In genomic region chr17:18816489-18817371, GRCh38 we compare ENCODE assay signal across 8 cellular contexts. TPM values are rescaled to one million over a fixed set of nuclear protein-coding genes. Genes with fewer than 3 reads are reported as not detected.
DNase-seq lines count a peak whose midpoint lies in the region; ATAC-seq and TF ChIP-seq lines count a peak whose summit lies in the region.
"Not testable (repeated sequence)": the region's sequence is repeated elsewhere in the genome, so short reads cannot be mapped to it uniquely, and the experiment has no call there.

No MANE protein-coding gene starts in this region.

- peaks cover 14% of the 10 kb centered on the region for H3K4me1 ChIP-seq in DOHH2 (ENCODE audit: control insufficient read depth, low read length)
- H3K4me1 ChIP-seq in KMS-11 (ENCODE audit: low read depth, poor library complexity, severe bottlenecking); breast epithelium; heart right ventricle; neutrophil (ENCODE audit: control insufficient read depth in 1 of 2, insufficient read depth in 1 of 2, low read depth in 1 of 2, low read length in 1 of 2); tibial nerve: not testable (repeated sequence)

- not testable (repeated sequence) for TF ChIP-seq POLR2A in breast epithelium (IDR thresholded peaks at IDR 0.05); tibial nerve (IDR thresholded peaks at IDR 0.05)

- DNase-seq in NCI-H82 treated with DMSO at 0.1 percent for 48 hours (lab: John Stamatoyannopoulos, UW; ENCODE audit: unreplicated experiment) (peak; percentile 55), breast epithelium (ENCODE audit: low spot score in 2 of 2) (peak in 1 of 2 donors; percentile 17), heart right ventricle (peak in 1 of 2 donors; percentile 38), tibial nerve (ENCODE audit: low spot score in 2 of 2) (peak in 1 of 2 donors; percentile 83)

- H4K20me1 ChIP-seq in DOHH2 (ENCODE audit: control insufficient read depth, insufficient read depth, low read depth, low read length); KMS-11 (ENCODE audit: insufficient read depth): not testable (repeated sequence)

- not testable (repeated sequence) for H3K4me3 ChIP-seq in DOHH2 (ENCODE audit: low read length); KMS-11 (IDR thresholded peaks at IDR 0.05; ENCODE audit: insufficient read depth, low read depth, low read length); breast epithelium; heart right ventricle; neutrophil (ENCODE audit: low read depth in 1 of 2, low read length in 1 of 2); tibial nerve

- H3K27me3 ChIP-seq in DOHH2 (ENCODE audit: control insufficient read depth, low read length); KMS-11 (ENCODE audit: insufficient read depth, low read depth); breast epithelium; heart right ventricle; neutrophil; tibial nerve: not testable (repeated sequence)

- WGBS in heart right ventricle, 2 donors: 40 to 48% methylated on average over 8 to 9 of the region's 9 CpGs
- 47 to 50% methylated on average over 9 of the region's 9 CpGs for WGBS in tibial nerve, 2 donors

- not testable (repeated sequence) for H3K9me3 ChIP-seq in DOHH2 (ENCODE audit: control insufficient read depth, insufficient read depth, low read length); breast epithelium; heart right ventricle; neutrophil; tibial nerve

- H3K79me2 ChIP-seq in DOHH2 (ENCODE audit: control insufficient read depth, low read length); KMS-11 (ENCODE audit: insufficient read depth, low read depth): not testable (repeated sequence)

- not testable (repeated sequence) for H3K9me2 ChIP-seq in DOHH2 (replicated peaks; ENCODE audit: control insufficient read depth, low read length)

- H3K9ac ChIP-seq in KMS-11: not testable (repeated sequence)

- TF ChIP-seq CTCF in DOHH2 (IDR thresholded peaks at IDR 0.05; ENCODE audit: low read depth, low read length, poor library complexity, severe bottlenecking) (peak; percentile 47), KMS-11 (conservative IDR thresholded peaks at IDR 0.05; ENCODE audit: low read depth, low read length) (peak; percentile 35; the same call in 1 of the 2 replicates), VCaP (conservative IDR thresholded peaks at IDR 0.05) (peak; percentile 72), breast epithelium (IDR thresholded peaks at IDR 0.05) (peak in 2 of 3 donors; percentile 34 to 46), heart right ventricle (IDR thresholded peaks at IDR 0.05) (peak in 8 of 9 donors; percentile 32 to 78 (median 72)), neutrophil (IDR thresholded peaks at IDR 0.05) (peak; percentile 35), tibial nerve (IDR thresholded peaks at IDR 0.05) (peak; percentile 28 to 62 (median 55))

- not testable (repeated sequence) for H3F3A ChIP-seq in DOHH2 (ENCODE audit: control insufficient read depth, insufficient read depth)

- intact Hi-C loops in breast epithelium (cut with DNase I; ENCODE audit: low total_unique reads); heart right ventricle (cut with DNase I): not testable (repeated sequence)

- H2AFZ ChIP-seq in KMS-11 (ENCODE audit: low read depth): not testable (repeated sequence)

- H3K36me3 ChIP-seq in DOHH2 (ENCODE audit: control insufficient read depth, low read length); KMS-11 (ENCODE audit: insufficient read depth); breast epithelium; heart right ventricle; neutrophil; tibial nerve: not testable (repeated sequence)

- not testable (repeated sequence) for H3K4me2 ChIP-seq in DOHH2 (ENCODE audit: low read length); KMS-11

- ATAC-seq in heart right ventricle: peak in 5 of 8 donors; percentile 55 to 75 (median 72)

- H3K27ac ChIP-seq in DOHH2 (ENCODE audit: low read depth, low read length); KMS-11; breast epithelium; heart right ventricle; neutrophil; tibial nerve: not testable (repeated sequence)
- peak overlapping the region; percentile 50; the same call in 1 of the 2 replicates for H3K27ac ChIP-seq in VCaP

- not testable (repeated sequence) for TF ChIP-seq EP300 in tibial nerve (IDR thresholded peaks at IDR 0.05)

RNA-seq across cellular contexts. Expression of gene TVP23B, which starts 35.7 kb away (rescaled TPM):
- total RNA-seq in breast epithelium (10 to 100 TPM; 33.9 to 66.2 (median 54.4) TPM), heart right ventricle (10 to 100 TPM; 15.5 to 29.8 (median 21.7) TPM), tibial nerve (10 to 100 TPM; 15.0 to 23.8 (median 20.0) TPM)
- 10 to 100 TPM; 18.4 to 26.2 TPM for polyA plus RNA-seq in heart right ventricle

RNA-seq across cellular contexts. Expression of gene PRPSAP2, which starts 41.2 kb away (rescaled TPM):
- 10 to 100 TPM; 16.0 to 41.3 (median 23.3) TPM for total RNA-seq in breast epithelium
- 10 to 100 TPM; 12.8 to 23.2 (median 16.2) TPM for total RNA-seq in heart right ventricle
- polyA plus RNA-seq in heart right ventricle: 10 to 100 TPM; 17.9 to 22.3 TPM
- 10 to 100 TPM; 31.4 to 35.1 (median 33.7) TPM for total RNA-seq in tibial nerve
